8 cellular contexts compared by ENCODE assay signal in genomic region chr1:58699011-58699762, GRCh38.
A peak's percentile ranks its signal among the peaks of the same experiment; 100 is the strongest.
DNase-seq lines count a peak whose midpoint lies in the region; ATAC-seq and TF ChIP-seq lines count a peak whose summit lies in the region.

No MANE protein-coding gene starts in this region.

- H3K9ac ChIP-seq in MM.1S (ENCODE audit: low read length) = peak overlapping the region; percentile 92

- peak overlapping the region; percentile 94 for H3K4me3 Mint-ChIP-seq in memory B cell

- TF ChIP-seq CTCF in MM.1S (IDR thresholded peaks at IDR 0.05; ENCODE audit: low read length) = no peak

- H3K4me1 ChIP-seq in MM.1S (ENCODE audit: low read length) = 0 out of 2 replicates have a peak, but pooled peaks cover 4% of the 10 kb centered on the region

- H3K27ac ChIP-seq in MM.1S (ENCODE audit: low read length) (peak overlapping the region; percentile 51; the same call in 1 of the 2 replicates), cingulate gyrus (ENCODE audit: low read depth, low read length) (peak overlapping the region; percentile 72)

- no peaks in the 10 kb centered on the region for H3K9me3 ChIP-seq in MM.1S (replicated peaks; ENCODE audit: insufficient read depth, low read length)

- no peaks in the 10 kb centered on the region for H3K9me3 Mint-ChIP-seq in memory B cell

- H3K9me2 ChIP-seq in MM.1S (replicated peaks; ENCODE audit: insufficient read depth, low read length) = no peaks in the 10 kb centered on the region

- peak overlapping the region; percentile 82 for H3K4me3 ChIP-seq in MM.1S (ENCODE audit: low read length)

- H3K27me3 ChIP-seq in MM.1S (replicated peaks; ENCODE audit: insufficient read depth, low read length) = no peaks in the 10 kb centered on the region

- H3K4me1 Mint-ChIP-seq in memory B cell = peaks cover 11% of the 10 kb centered on the region

- no peaks in the 10 kb centered on the region for H3F3A ChIP-seq in MM.1S (ENCODE audit: insufficient read depth, low read length)

- ATAC-seq in GM21447 (IDR thresholded peaks at IDR 0.05; ENCODE audit: unreplicated experiment) = peak; percentile 20
- peak; percentile 1 for ATAC-seq in memory B cell (ENCODE audit: low read depth)

- H3K36me3 ChIP-seq in MM.1S (replicated peaks; ENCODE audit: insufficient read depth, low read length) = no peaks in the 10 kb centered on the region; the same call in 1 of the 2 replicates

- no peaks in the 10 kb centered on the region for H4K20me1 ChIP-seq in MM.1S (ENCODE audit: insufficient read depth, low read length)

- no peaks in the 10 kb centered on the region for H3K27me3 Mint-ChIP-seq in memory B cell

- H3K4me2 ChIP-seq in MM.1S (ENCODE audit: low read depth, low read length) = peak overlapping the region; percentile 84

- H3K79me2 ChIP-seq in MM.1S (ENCODE audit: low read length) = peaks cover 54% of the 10 kb centered on the region

- DNase-seq in DMS53 (lab: John Stamatoyannopoulos, UW) (peak; percentile 82), MM.1S (peak; percentile 31), memory B cell (ENCODE audit: low spot score in 2 of 2) (peak in 1 of 2 donors; percentile 15), DMS79 (lab: John Stamatoyannopoulos, UW) (no peak), SIG-M5 treated with dmso at 0.1 percent for 504 hours (lab: John Stamatoyannopoulos, UW; ENCODE audit: unreplicated experiment) (no peak)
- no peak for DNase-seq in stimulated activated CD4-positive, alpha-beta T cell treated with anti-CD3 and anti-CD28 coated beads, Interleukin-15, amount 100 ng/mL, for 24 hours

- H3K36me3 Mint-ChIP-seq in memory B cell = no peaks in the 10 kb centered on the region

- peak overlapping the region; percentile 71 for H2AFZ ChIP-seq in MM.1S (ENCODE audit: low read length)

- peak overlapping the region; percentile 96 for H3K27ac Mint-ChIP-seq in memory B cell

Comparison
In these comparisons a context has a peak if more than half of its experiments do, and no peak if none do; other contexts are left out.
1. DNase-seq: peak in DMS53 (single experiment) and MM.1S (single experiment); none in stimulated activated CD4-positive, alpha-beta T cell treated with anti-CD3 and anti-CD28 coated beads, Interleukin-15, amount 100 ng/mL, for 24 hours (single experiment), DMS79 (single experiment) and SIG-M5 treated with dmso at 0.1 percent for 504 hours (single experiment).